In the genomic region with DNA sequence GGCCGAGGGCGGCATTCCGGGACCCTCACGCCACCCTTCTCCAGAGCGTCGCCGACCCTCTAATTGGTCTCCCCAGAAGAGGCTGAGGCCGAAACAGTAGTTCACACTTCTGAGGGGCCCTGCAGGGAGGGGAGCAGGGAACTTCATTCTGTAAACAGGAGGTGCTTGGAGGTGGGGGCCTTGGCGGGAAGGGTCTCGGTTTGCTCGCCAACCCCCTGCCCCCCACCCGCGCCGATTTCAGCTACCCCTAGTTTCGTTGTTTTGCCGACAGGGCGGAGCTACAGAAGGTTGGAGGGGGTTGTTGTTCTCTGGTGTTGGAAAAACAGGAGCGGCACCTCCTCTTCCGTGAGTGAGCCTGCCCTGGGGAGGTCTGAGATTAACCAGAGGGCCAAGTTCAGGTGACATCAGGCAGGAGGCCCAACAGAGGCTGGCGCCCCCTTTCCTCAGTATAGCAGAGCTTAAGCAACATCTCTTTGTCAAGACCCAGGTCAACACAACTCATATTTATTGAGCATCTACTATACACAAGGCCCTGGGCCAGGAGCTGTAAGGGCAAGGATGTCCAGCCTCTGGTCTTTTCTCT, we compare ENCODE assay signal across 8 cellular contexts. TPM values are rescaled to one million over a fixed set of nuclear protein-coding genes. Genes with fewer than 3 reads are reported as not detected.
DNase-seq lines count a peak whose midpoint lies in the region; ATAC-seq and TF ChIP-seq lines count a peak whose summit lies in the region.

No MANE protein-coding gene starts in this region.

- peaks cover 26% of the 10 kb centered on the region for H3K4me1 Mint-ChIP-seq in activated naive CD4-positive, alpha-beta T cell treated with anti-CD3 and anti-CD28 coated beads, Interleukin-2, amount 10 ng/mL, durations not matched to agents 7 days and 5 days

- H3K4me2 ChIP-seq in mammary epithelial cell (ENCODE audit: insufficient read depth, low read depth, low read length) (peak overlapping the region; percentile 98), mesenchymal stem cell (ENCODE audit: low read length, poor library complexity, severe bottlenecking) (peak overlapping the region; percentile 96)

- H2BK120ac ChIP-seq in mesenchymal stem cell (ENCODE audit: low read depth, low read length) = no peak overlapping the region

- peaks cover 16% of the 10 kb centered on the region for H3K4me1 ChIP-seq in mammary epithelial cell (ENCODE audit: insufficient read depth, low read length)
- H3K4me1 ChIP-seq in mesenchymal stem cell (ENCODE audit: control insufficient read depth, insufficient read depth, low read depth, low read length) = peaks cover 18% of the 10 kb centered on the region
- H3K4me1 ChIP-seq in upper lobe of right lung = peaks cover 5% of the 10 kb centered on the region

- H3K27ac ChIP-seq in mammary epithelial cell (ENCODE audit: insufficient read depth, low read depth, low read length) (peak overlapping the region; percentile 6), mesenchymal stem cell (ENCODE audit: low read length, poor library complexity, severe bottlenecking) (no peak overlapping the region), upper lobe of right lung (peak overlapping the region; percentile 74)

- no peaks in the 10 kb centered on the region for H3K79me2 ChIP-seq in mammary epithelial cell (ENCODE audit: insufficient read depth, low read length)

- no peak overlapping the region for H3K18ac ChIP-seq in mesenchymal stem cell (ENCODE audit: low read depth in 1 of 2, low read length in 2 of 2)

- WGBS in mammary epithelial cell (ENCODE audit: low coverage, missing lambda C conversion rate) = 75% methylated on average over 4 of the region's 20 CpGs
- 12% methylated on average over 6 of the region's 20 CpGs for WGBS in mesenchymal stem cell

- H2AK5ac ChIP-seq in mesenchymal stem cell (ENCODE audit: low read length, severe bottlenecking) = no peak overlapping the region

- ATAC-seq in upper lobe of right lung = peak; percentile 40
- ATAC-seq in HG03025 (IDR thresholded peaks at IDR 0.05; ENCODE audit: low FRiP score, unreplicated experiment) = no peak

- no peaks in the 10 kb centered on the region for H3K36me3 Mint-ChIP-seq in activated naive CD4-positive, alpha-beta T cell treated with anti-CD3 and anti-CD28 coated beads, Interleukin-2, amount 10 ng/mL, durations not matched to agents 7 days and 5 days

- H3K9ac ChIP-seq in mammary epithelial cell (ENCODE audit: insufficient read depth, low read length) (no peak overlapping the region), mesenchymal stem cell (ENCODE audit: low read length) (no peak overlapping the region)

- no peaks in the 10 kb centered on the region for H3K27me3 ChIP-seq in mammary epithelial cell (ENCODE audit: insufficient read depth, low read length)
- H3K27me3 ChIP-seq in mesenchymal stem cell (ENCODE audit: control insufficient read depth in 1 of 2, insufficient read depth in 1 of 2, low read length in 2 of 2) = peaks cover 29 to 37% of the 10 kb centered on the region in 2 experiments
- peaks cover 12% of the 10 kb centered on the region for H3K27me3 ChIP-seq in upper lobe of right lung

- no peak overlapping the region for H4K91ac ChIP-seq in mesenchymal stem cell (ENCODE audit: low read length)

- dilution Hi-C loops in mammary epithelial cell (cut with HindIII; ENCODE audit: low sequenced_read_pairs) = no loop called here

- intact Hi-C loops in mammary epithelial cell (cut with micrococcal nuclease) = no loop called here
- intact Hi-C loops in upper lobe of right lung (cut with DNase I) = no loop called here

- H3K79me1 ChIP-seq in mesenchymal stem cell (replicated peaks; ENCODE audit: low read length, poor library complexity, severe bottlenecking) = no peaks in the 10 kb centered on the region

- no peak overlapping the region for H2BK15ac ChIP-seq in mesenchymal stem cell (ENCODE audit: low read depth, poor library complexity, severe bottlenecking)

- no peaks in the 10 kb centered on the region for H3K36me3 ChIP-seq in mammary epithelial cell (ENCODE audit: insufficient read depth, low read length)
- H3K36me3 ChIP-seq in mesenchymal stem cell (ENCODE audit: control insufficient read depth in 1 of 2, insufficient read depth in 2 of 2, low read depth in 1 of 2, low read length in 2 of 2) = no peaks in the 10 kb centered on the region
- no peaks in the 10 kb centered on the region for H3K36me3 ChIP-seq in upper lobe of right lung

- no peak overlapping the region for H3K14ac ChIP-seq in mesenchymal stem cell (ENCODE audit: low read length in 2 of 2)

- no peak for DNase-seq in activated naive CD4-positive, alpha-beta T cell treated with anti-CD3 and anti-CD28 coated beads, Interleukin-2, amount 10 ng/mL, durations not matched to agents 7 days and 5 days
- DNase-seq in activated naive CD4-positive, alpha-beta T cell treated with Interleukin-2 at 50 U/mL for 16 hours = no peak
- DNase-seq in mammary epithelial cell = no peak
- DNase-seq in mesenchymal stem cell = no peak
- no peak for DNase-seq in upper lobe of right lung
- DNase-seq in NCI-H2029 (lab: John Stamatoyannopoulos, UW) = no peak
- no peak for DNase-seq in UCSD-AML1 (lab: John Stamatoyannopoulos, UW; ENCODE audit: unreplicated experiment)

- no peak overlapping the region for H2BK12ac ChIP-seq in mesenchymal stem cell (ENCODE audit: low read length in 2 of 2)

- H2BK5ac ChIP-seq in mesenchymal stem cell (ENCODE audit: low read depth, low read length, poor library complexity, severe bottlenecking) = peak overlapping the region; percentile 20

- H3K4me3 ChIP-seq in mammary epithelial cell (replicated peaks in 1 of 3; ENCODE audit: insufficient read depth in 1 of 3, low read depth in 2 of 3, low read length in 3 of 3) (peak overlapping the region; percentile 55 to 82 (median 73)), mesenchymal stem cell (ENCODE audit: insufficient read depth in 1 of 2, low read depth in 1 of 2, low read length in 2 of 2) (peak overlapping the region; percentile 62 to 85), upper lobe of right lung (peak overlapping the region; percentile 59)

- no peaks in the 10 kb centered on the region for H4K20me1 ChIP-seq in mammary epithelial cell (ENCODE audit: insufficient read depth, low read length)

- peak overlapping the region; percentile 76 for H3K4me3 Mint-ChIP-seq in activated naive CD4-positive, alpha-beta T cell treated with anti-CD3 and anti-CD28 coated beads, Interleukin-2, amount 10 ng/mL, durations not matched to agents 7 days and 5 days

- no TSS peak for BruUV-seq in mammary epithelial cell (replicated peaks; lab: Mats Ljungman, UMichigan)

- H3K9me3 ChIP-seq in mammary epithelial cell (replicated peaks; ENCODE audit: insufficient read depth, low read length) (no peaks in the 10 kb centered on the region), mesenchymal stem cell (ENCODE audit: control insufficient read depth, low read length) (no peaks in the 10 kb centered on the region), upper lobe of right lung (no peaks in the 10 kb centered on the region)

- peak overlapping the region; percentile 98 for H2AFZ ChIP-seq in mammary epithelial cell (ENCODE audit: low read depth, low read length)
- no peak overlapping the region for H2AFZ ChIP-seq in mesenchymal stem cell (ENCODE audit: low read depth, low read length)

- H3K27ac Mint-ChIP-seq in activated naive CD4-positive, alpha-beta T cell treated with anti-CD3 and anti-CD28 coated beads, Interleukin-2, amount 10 ng/mL, durations not matched to agents 7 days and 5 days = no peak overlapping the region

- H3K23ac ChIP-seq in mesenchymal stem cell (ENCODE audit: low read length in 2 of 2) = peak overlapping the region in 1 of 2 experiments; percentile 89

- no peaks in the 10 kb centered on the region for H3K9me3 Mint-ChIP-seq in activated naive CD4-positive, alpha-beta T cell treated with anti-CD3 and anti-CD28 coated beads, Interleukin-2, amount 10 ng/mL, durations not matched to agents 7 days and 5 days

- CTCF ChIA-PET in activated naive CD4-positive, alpha-beta T cell treated with anti-CD3 and anti-CD28 coated beads, Interleukin-2, amount 10 ng/mL, durations not matched to agents 7 days and 5 days (lab: Charles Lee) = interaction anchor here (0.6 to 6.6 kb wide), 3 partner anchors 21 to 48 kb away, joined by 3 to 64 read pairs (median 3); partner anchors contain the start of gene PA2G4
- CTCF ChIA-PET in mammary epithelial cell (lab: Charles Lee; ENCODE audit: low non-redundant PET) = interaction anchor here (0.6 kb wide), 1 partner anchor 24 kb away, joined by 7 read pairs; the partner anchor contains the start of gene PA2G4

- no peak for TF ChIP-seq CTCF in mammary epithelial cell (conservative IDR thresholded peaks at IDR 0.05 in 1 of 2, IDR thresholded peaks at IDR 0.05 in 1 of 2; ENCODE audit: extremely low read depth in 1 of 2, insufficient read depth in 1 of 2, low read depth in 1 of 2, low read length in 2 of 2)
- no peak for TF ChIP-seq CTCF in upper lobe of right lung (IDR thresholded peaks at IDR 0.05)

- no peak overlapping the region for H3K4ac ChIP-seq in mesenchymal stem cell (ENCODE audit: low read depth in 1 of 2, low read length in 2 of 2)

- in situ Hi-C loops in mammary epithelial cell (cut with MboI; ENCODE audit: low sequenced_read_pairs in 2 of 2) = loop anchor here in 1 of 2 donors (25.0 kb wide), 1 partner anchor 343 kb away; the partner anchor contains the start of genes CD63 and GDF11

- H4K8ac ChIP-seq in mesenchymal stem cell (ENCODE audit: low read length) = no peak overlapping the region

- peaks cover 81% of the 10 kb centered on the region for H3K27me3 Mint-ChIP-seq in activated naive CD4-positive, alpha-beta T cell treated with anti-CD3 and anti-CD28 coated beads, Interleukin-2, amount 10 ng/mL, durations not matched to agents 7 days and 5 days

RNA-seq across cellular contexts. Expression of gene ERBB3, which starts 0.7 kb away (rescaled TPM):
- total RNA-seq in mammary epithelial cell = 1 to 10 TPM; 2.0 to 3.6 TPM
- 4.0 TPM for polyA plus RNA-seq in mammary epithelial cell
- 9.6 TPM for polyA minus RNA-seq in mammary epithelial cell
- polyA plus RNA-seq in mesenchymal stem cell (2013, experiment 1 of 2) = 0.17 TPM
- polyA plus RNA-seq in mesenchymal stem cell (2013, experiment 2 of 2) = 0.10 TPM
- total RNA-seq in upper lobe of right lung = 60.7 TPM

RNA-seq across cellular contexts. Expression of gene PA2G4, which starts 23.7 kb away (rescaled TPM):
- total RNA-seq in mammary epithelial cell = 100 to 1,000 TPM; 127 to 221 TPM
- 425 TPM for polyA plus RNA-seq in mammary epithelial cell
- polyA minus RNA-seq in mammary epithelial cell = 106 TPM
- polyA plus RNA-seq in mesenchymal stem cell (2013, experiment 1 of 2) = 98.1 TPM
- polyA plus RNA-seq in mesenchymal stem cell (2013, experiment 2 of 2) = 97.4 TPM
- total RNA-seq in upper lobe of right lung = 71.4 TPM

RNA-seq across cellular contexts. Expression of gene RPL41, which starts 35.8 kb away (rescaled TPM):
- 1,000 to 10,000 TPM in 1 of 2 donors, 100 to 1,000 TPM in 1; 847 to 3,248 TPM for total RNA-seq in mammary epithelial cell
- polyA plus RNA-seq in mammary epithelial cell = 7,406 TPM
- 2,718 TPM for polyA minus RNA-seq in mammary epithelial cell
- 10,850 TPM for polyA plus RNA-seq in mesenchymal stem cell (2013, experiment 1 of 2)
- polyA plus RNA-seq in mesenchymal stem cell (2013, experiment 2 of 2) = 10,960 TPM
- total RNA-seq in upper lobe of right lung = 2,726 TPM

RNA-seq across cellular contexts. Expression of gene ZC3H10, which starts 37.4 kb away (rescaled TPM):
- 1 to 10 TPM; 2.7 TPM for total RNA-seq in mammary epithelial cell
- 0.87 TPM for polyA plus RNA-seq in mammary epithelial cell
- 2.1 TPM for polyA minus RNA-seq in mammary epithelial cell
- 2.5 TPM for polyA plus RNA-seq in mesenchymal stem cell (2013, experiment 1 of 2)
- polyA plus RNA-seq in mesenchymal stem cell (2013, experiment 2 of 2) = 2.4 TPM
- 8.4 TPM for total RNA-seq in upper lobe of right lung

RNA-seq across cellular contexts. Expression of gene RPS26, which starts 38.9 kb away (rescaled TPM):
- total RNA-seq in mammary epithelial cell (100 to 1,000 TPM in 1 of 2 donors, 10 to 100 TPM in 1; 46.4 to 331 TPM), upper lobe of right lung (55.4 TPM)
- polyA plus RNA-seq in mammary epithelial cell = 2,291 TPM
- 218 TPM for polyA minus RNA-seq in mammary epithelial cell
- 914 TPM for polyA plus RNA-seq in mesenchymal stem cell (2013, experiment 1 of 2)
- polyA plus RNA-seq in mesenchymal stem cell (2013, experiment 2 of 2) = 925 TPM

Comparison
In these comparisons a context has a peak if more than half of its experiments do, and no peak if none do; other contexts are left out.
1. RNA of gene ERBB3, which starts 0.7 kb away (total RNA-seq): 60.7 TPM in upper lobe of right lung (single experiment); 2.0 to 3.6 TPM in mammary epithelial cell; every median in the first group is over 10 times any median in the second.
2. Peak in every context shown above with its lines, with median percentiles within 50 percentile points of each other: H3K4me3 ChIP-seq.